Comparison of ENCODE assay signal across 1 cellular context in the genomic region with DNA sequence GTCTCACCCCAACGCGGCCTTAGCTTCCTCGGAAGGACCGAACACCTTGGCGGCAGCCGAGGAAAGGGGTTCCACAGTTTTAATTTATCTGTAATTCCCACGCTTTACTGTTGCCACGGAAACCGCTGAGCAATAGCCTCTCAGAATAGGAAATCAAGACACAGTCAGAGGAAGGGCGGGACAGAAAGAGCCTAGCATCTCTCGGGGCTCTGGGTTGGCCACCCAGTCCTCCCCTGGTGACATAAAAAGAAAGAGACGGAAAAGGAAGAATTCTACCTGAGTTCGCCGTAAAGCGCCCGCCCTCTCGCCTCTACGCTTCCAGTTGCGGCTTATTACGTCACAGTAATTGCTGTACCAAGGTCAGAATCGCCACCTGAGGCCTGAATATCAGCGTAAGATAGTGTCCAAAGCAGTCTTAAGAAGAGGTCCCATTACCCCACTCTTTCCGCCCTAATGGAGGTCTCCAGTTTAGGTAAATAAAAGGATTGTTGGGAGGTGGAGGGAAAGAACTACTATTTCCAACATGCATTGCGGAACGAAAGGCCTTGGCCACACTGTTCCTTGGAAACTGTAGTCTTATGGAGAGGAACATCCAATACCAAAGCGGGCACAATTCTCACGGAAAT.
A peak's percentile ranks its signal among the peaks of the same experiment; 100 is the strongest.
TF ChIP-seq lines count a peak whose summit lies in the region.

No MANE protein-coding gene starts in this region.

TF ChIP-seq in HepG2, 621 proteins besides CTCF, POLR2A, EP300 and RAD21 (continued from another document and continues in another):
- TF ChIP-seq, protein P1, sequence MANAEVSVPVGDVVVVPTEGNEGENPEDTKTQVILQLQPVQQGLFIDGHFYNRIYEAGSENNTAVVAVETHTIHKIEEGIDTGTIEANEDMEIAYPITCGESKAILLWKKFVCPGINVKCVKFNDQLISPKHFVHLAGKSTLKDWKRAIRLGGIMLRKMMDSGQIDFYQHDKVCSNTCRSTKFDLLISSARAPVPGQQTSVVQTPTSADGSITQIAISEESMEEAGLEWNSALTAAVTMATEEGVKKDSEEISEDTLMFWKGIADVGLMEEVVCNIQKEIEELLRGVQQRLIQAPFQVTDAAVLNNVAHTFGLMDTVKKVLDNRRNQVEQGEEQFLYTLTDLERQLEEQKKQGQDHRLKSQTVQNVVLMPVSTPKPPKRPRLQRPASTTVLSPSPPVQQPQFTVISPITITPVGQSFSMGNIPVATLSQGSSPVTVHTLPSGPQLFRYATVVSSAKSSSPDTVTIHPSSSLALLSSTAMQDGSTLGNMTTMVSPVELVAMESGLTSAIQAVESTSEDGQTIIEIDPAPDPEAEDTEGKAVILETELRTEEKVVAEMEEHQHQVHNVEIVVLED (CRISPR knock-in tag; IDR thresholded peaks at IDR 0.05; ENCODE audit: borderline replicate concordance), result peak; percentile 31; the same call in 1 of the 2 replicates
- 0 out of 2 replicates have a peak, but pooled peaks have one; percentile 40 for TF ChIP-seq ZNF251 (CRISPR knock-in tag; IDR thresholded peaks at IDR 0.05)
- TF ChIP-seq ZNF432 (CRISPR knock-in tag; IDR thresholded peaks at IDR 0.05; ENCODE audit: borderline replicate concordance), result no peak
- TF ChIP-seq CHD4 (IDR thresholded peaks at IDR 0.05; ENCODE audit: borderline replicate concordance, low read length), result 0 out of 2 replicates have a peak, but pooled peaks have one; percentile 65
- TF ChIP-seq HNF4G (IDR thresholded peaks at IDR 0.05; ENCODE audit: borderline replicate concordance, low read depth, low read length), result 0 out of 2 replicates have a peak, but pooled peaks have one; percentile 16
- TF ChIP-seq HNF4G (CRISPR knock-in tag; IDR thresholded peaks at IDR 0.05; ENCODE audit: borderline replicate concordance, low read depth), result no peak
- TF ChIP-seq KAT8 (CRISPR knock-in tag; IDR thresholded peaks at IDR 0.05), result peak; percentile 95
- TF ChIP-seq, protein P2, sequence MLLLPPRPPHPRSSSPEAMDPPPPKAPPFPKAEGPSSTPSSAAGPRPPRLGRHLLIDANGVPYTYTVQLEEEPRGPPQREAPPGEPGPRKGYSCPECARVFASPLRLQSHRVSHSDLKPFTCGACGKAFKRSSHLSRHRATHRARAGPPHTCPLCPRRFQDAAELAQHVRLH (CRISPR knock-in tag; IDR thresholded peaks at IDR 0.05; ENCODE audit: borderline replicate concordance, low read depth), result no peak
- TF ChIP-seq, protein P3, sequence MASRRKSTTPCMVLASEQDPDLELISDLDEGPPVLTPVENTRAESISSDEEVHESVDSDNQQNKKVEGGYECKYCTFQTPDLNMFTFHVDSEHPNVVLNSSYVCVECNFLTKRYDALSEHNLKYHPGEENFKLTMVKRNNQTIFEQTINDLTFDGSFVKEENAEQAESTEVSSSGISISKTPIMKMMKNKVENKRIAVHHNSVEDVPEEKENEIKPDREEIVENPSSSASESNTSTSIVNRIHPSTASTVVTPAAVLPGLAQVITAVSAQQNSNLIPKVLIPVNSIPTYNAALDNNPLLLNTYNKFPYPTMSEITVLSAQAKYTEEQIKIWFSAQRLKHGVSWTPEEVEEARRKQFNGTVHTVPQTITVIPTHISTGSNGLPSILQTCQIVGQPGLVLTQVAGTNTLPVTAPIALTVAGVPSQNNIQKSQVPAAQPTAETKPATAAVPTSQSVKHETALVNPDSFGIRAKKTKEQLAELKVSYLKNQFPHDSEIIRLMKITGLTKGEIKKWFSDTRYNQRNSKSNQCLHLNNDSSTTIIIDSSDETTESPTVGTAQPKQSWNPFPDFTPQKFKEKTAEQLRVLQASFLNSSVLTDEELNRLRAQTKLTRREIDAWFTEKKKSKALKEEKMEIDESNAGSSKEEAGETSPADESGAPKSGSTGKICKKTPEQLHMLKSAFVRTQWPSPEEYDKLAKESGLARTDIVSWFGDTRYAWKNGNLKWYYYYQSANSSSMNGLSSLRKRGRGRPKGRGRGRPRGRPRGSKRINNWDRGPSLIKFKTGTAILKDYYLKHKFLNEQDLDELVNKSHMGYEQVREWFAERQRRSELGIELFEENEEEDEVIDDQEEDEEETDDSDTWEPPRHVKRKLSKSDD (CRISPR knock-in tag; IDR thresholded peaks at IDR 0.05; ENCODE audit: low read depth), result peak; percentile 87
- TF ChIP-seq, protein P4, sequence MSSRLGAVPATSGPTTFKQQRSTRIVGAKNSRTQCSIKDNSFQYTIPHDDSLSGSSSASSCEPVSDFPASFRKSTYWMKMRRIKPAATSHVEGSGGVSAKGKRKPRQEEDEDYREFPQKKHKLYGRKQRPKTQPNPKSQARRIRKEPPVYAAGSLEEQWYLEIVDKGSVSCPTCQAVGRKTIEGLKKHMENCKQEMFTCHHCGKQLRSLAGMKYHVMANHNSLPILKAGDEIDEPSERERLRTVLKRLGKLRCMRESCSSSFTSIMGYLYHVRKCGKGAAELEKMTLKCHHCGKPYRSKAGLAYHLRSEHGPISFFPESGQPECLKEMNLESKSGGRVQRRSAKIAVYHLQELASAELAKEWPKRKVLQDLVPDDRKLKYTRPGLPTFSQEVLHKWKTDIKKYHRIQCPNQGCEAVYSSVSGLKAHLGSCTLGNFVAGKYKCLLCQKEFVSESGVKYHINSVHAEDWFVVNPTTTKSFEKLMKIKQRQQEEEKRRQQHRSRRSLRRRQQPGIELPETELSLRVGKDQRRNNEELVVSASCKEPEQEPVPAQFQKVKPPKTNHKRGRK (CRISPR knock-in tag; IDR thresholded peaks at IDR 0.05), result no peak
- no peak for TF ChIP-seq MYC (CRISPR knock-in tag; IDR thresholded peaks at IDR 0.05; ENCODE audit: borderline replicate concordance)
- TF ChIP-seq ZNF430 (CRISPR knock-in tag; IDR thresholded peaks at IDR 0.05), result peak; percentile 4; the same call in 1 of the 2 replicates
- TF ChIP-seq ZNF605 (CRISPR knock-in tag; IDR thresholded peaks at IDR 0.05), result no peak
- TF ChIP-seq MYNN (CRISPR knock-in tag; IDR thresholded peaks at IDR 0.05; ENCODE audit: low read depth), result no peak; the same call in 1 of the 2 replicates
- no peak for TF ChIP-seq JUNB (CRISPR knock-in tag; IDR thresholded peaks at IDR 0.05; ENCODE audit: borderline replicate concordance)
- TF ChIP-seq RBM22 (optimal IDR thresholded peaks at IDR 0.05; ENCODE audit: low read length), result peak; percentile 29
- TF ChIP-seq, protein P5, sequence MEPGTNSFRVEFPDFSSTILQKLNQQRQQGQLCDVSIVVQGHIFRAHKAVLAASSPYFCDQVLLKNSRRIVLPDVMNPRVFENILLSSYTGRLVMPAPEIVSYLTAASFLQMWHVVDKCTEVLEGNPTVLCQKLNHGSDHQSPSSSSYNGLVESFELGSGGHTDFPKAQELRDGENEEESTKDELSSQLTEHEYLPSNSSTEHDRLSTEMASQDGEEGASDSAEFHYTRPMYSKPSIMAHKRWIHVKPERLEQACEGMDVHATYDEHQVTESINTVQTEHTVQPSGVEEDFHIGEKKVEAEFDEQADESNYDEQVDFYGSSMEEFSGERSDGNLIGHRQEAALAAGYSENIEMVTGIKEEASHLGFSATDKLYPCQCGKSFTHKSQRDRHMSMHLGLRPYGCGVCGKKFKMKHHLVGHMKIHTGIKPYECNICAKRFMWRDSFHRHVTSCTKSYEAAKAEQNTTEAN (CRISPR knock-in tag; conservative IDR thresholded peaks at IDR 0.05), result no peak
- TF ChIP-seq, protein P6, sequence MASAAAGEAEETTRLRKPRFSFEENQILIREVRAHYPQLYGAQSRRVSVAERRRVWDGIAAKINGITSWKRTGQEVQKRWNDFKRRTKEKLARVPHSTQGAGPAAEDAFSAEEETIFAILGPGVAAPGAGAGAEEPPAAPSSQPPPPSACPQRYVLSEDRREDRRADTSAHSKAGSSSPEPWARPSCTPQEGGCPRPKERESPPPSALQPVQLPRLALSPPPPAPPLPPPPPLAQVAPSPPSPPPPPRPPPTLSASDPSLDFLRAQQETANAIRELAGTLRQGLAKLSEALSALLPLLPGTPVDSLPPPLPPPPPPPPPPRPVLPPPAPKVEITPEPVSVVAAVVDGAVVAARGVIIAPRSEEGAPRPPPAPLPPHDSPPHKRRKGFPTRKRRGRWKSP (CRISPR knock-in tag; IDR thresholded peaks at IDR 0.05), result no peak; the same call in none of the 2 replicates
- TF ChIP-seq, protein P7, sequence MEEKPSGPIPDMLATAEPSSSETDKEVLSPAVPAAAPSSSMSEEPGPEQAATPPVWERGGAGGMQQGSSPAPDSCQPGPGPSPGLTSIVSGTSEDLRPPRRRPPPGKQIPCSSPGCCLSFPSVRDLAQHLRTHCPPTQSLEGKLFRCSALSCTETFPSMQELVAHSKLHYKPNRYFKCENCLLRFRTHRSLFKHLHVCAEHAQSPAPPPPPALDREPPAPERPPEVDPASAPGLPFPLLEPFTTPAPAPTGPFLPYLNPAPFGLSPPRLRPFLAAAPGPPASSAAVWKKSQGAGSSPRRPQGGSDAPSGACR (CRISPR knock-in tag; IDR thresholded peaks at IDR 0.05), result 0 out of 2 replicates have a peak, but pooled peaks have one; percentile 21
- TF ChIP-seq KAT7 (CRISPR knock-in tag; IDR thresholded peaks at IDR 0.05; ENCODE audit: borderline replicate concordance), result peak; percentile 22; the same call in 1 of the 2 replicates
- no peak for TF ChIP-seq PCBP1 (IDR thresholded peaks at IDR 0.05; ENCODE audit: borderline replicate concordance, low read depth, low read length)
- no peak for TF ChIP-seq NFIB (CRISPR knock-in tag; IDR thresholded peaks at IDR 0.05; ENCODE audit: borderline replicate concordance)
- TF ChIP-seq MXI1 (IDR thresholded peaks at IDR 0.05; ENCODE audit: borderline replicate concordance, low read depth, low read length), result peak; percentile 53; the same call in 1 of the 3 replicates
- TF ChIP-seq ATF1 (CRISPR knock-in tag; IDR thresholded peaks at IDR 0.05), result peak; percentile 99
- TF ChIP-seq ZNF549 (CRISPR knock-in tag; IDR thresholded peaks at IDR 0.05), result no peak
- no peak for TF ChIP-seq STAT5B (CRISPR knock-in tag; IDR thresholded peaks at IDR 0.05)
- no peak for TF ChIP-seq NR2F6 (IDR thresholded peaks at IDR 0.05)
- TF ChIP-seq NR2F6 (CRISPR knock-in tag; IDR thresholded peaks at IDR 0.05), result peak; percentile 53; the same call in 1 of the 2 replicates
- TF ChIP-seq TP53 (CRISPR knock-in tag; conservative IDR thresholded peaks at IDR 0.05), result no peak
- TF ChIP-seq, protein P8, sequence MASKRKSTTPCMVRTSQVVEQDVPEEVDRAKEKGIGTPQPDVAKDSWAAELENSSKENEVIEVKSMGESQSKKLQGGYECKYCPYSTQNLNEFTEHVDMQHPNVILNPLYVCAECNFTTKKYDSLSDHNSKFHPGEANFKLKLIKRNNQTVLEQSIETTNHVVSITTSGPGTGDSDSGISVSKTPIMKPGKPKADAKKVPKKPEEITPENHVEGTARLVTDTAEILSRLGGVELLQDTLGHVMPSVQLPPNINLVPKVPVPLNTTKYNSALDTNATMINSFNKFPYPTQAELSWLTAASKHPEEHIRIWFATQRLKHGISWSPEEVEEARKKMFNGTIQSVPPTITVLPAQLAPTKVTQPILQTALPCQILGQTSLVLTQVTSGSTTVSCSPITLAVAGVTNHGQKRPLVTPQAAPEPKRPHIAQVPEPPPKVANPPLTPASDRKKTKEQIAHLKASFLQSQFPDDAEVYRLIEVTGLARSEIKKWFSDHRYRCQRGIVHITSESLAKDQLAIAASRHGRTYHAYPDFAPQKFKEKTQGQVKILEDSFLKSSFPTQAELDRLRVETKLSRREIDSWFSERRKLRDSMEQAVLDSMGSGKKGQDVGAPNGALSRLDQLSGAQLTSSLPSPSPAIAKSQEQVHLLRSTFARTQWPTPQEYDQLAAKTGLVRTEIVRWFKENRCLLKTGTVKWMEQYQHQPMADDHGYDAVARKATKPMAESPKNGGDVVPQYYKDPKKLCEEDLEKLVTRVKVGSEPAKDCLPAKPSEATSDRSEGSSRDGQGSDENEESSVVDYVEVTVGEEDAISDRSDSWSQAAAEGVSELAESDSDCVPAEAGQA (IDR thresholded peaks at IDR 0.05; ENCODE audit: low read depth), result peak; percentile 98
- TF ChIP-seq, protein P8 (CRISPR knock-in tag; IDR thresholded peaks at IDR 0.05; ENCODE audit: borderline replicate concordance), result no peak; the same call in 1 of the 2 replicates
- TF ChIP-seq, protein P9, sequence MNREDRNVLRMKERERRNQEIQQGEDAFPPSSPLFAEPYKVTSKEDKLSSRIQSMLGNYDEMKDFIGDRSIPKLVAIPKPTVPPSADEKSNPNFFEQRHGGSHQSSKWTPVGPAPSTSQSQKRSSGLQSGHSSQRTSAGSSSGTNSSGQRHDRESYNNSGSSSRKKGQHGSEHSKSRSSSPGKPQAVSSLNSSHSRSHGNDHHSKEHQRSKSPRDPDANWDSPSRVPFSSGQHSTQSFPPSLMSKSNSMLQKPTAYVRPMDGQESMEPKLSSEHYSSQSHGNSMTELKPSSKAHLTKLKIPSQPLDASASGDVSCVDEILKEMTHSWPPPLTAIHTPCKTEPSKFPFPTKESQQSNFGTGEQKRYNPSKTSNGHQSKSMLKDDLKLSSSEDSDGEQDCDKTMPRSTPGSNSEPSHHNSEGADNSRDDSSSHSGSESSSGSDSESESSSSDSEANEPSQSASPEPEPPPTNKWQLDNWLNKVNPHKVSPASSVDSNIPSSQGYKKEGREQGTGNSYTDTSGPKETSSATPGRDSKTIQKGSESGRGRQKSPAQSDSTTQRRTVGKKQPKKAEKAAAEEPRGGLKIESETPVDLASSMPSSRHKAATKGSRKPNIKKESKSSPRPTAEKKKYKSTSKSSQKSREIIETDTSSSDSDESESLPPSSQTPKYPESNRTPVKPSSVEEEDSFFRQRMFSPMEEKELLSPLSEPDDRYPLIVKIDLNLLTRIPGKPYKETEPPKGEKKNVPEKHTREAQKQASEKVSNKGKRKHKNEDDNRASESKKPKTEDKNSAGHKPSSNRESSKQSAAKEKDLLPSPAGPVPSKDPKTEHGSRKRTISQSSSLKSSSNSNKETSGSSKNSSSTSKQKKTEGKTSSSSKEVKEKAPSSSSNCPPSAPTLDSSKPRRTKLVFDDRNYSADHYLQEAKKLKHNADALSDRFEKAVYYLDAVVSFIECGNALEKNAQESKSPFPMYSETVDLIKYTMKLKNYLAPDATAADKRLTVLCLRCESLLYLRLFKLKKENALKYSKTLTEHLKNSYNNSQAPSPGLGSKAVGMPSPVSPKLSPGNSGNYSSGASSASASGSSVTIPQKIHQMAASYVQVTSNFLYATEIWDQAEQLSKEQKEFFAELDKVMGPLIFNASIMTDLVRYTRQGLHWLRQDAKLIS (CRISPR knock-in tag; IDR thresholded peaks at IDR 0.05), result 0 out of 2 replicates have a peak, but pooled peaks have one; percentile 35
- no peak; the same call in 1 of the 2 replicates for TF ChIP-seq MXD4 (CRISPR knock-in tag; IDR thresholded peaks at IDR 0.05)
- no peak for TF ChIP-seq DMAP1 (CRISPR knock-in tag; IDR thresholded peaks at IDR 0.05)
- no peak for TF ChIP-seq ZNF660 (CRISPR knock-in tag; IDR thresholded peaks at IDR 0.05; ENCODE audit: borderline replicate concordance, low read depth)
- no peak for TF ChIP-seq ZNF331 (CRISPR knock-in tag; IDR thresholded peaks at IDR 0.05)
- TF ChIP-seq ELF1 (CRISPR knock-in tag; IDR thresholded peaks at IDR 0.05), result peak; percentile 90
